Comparison of ENCODE assay signal across 2 cellular contexts in genomic region chr5:142386151-142387021, GRCh38.
TF ChIP-seq lines count a peak whose summit lies in the region.

No MANE protein-coding gene starts in this region.

TF ChIP-seq in SK-N-SH treated with all-trans-retinoic acid at 6 μM for 48 hours, 23 proteins besides CTCF, POLR2A, EP300 and RAD21 (continued from another document):
- TF ChIP-seq TSHZ2 (CRISPR knock-in tag; IDR thresholded peaks at IDR 0.05) = no peak

TF ChIP-seq in SK-N-SH, 30 proteins besides CTCF, POLR2A, EP300 and RAD21 (continued from another document):
- no peak for TF ChIP-seq GABPA (IDR thresholded peaks at IDR 0.05; ENCODE audit: low read depth)
- TF ChIP-seq TEAD4 (IDR thresholded peaks at IDR 0.05; ENCODE audit: borderline replicate concordance, insufficient read depth) = no peak
- no peak for TF ChIP-seq NFIC (IDR thresholded peaks at IDR 0.05; ENCODE audit: borderline replicate concordance)
- TF ChIP-seq ZBTB33 (IDR thresholded peaks at IDR 0.05; ENCODE audit: borderline replicate concordance, low read depth) = no peak
- no peak for TF ChIP-seq RCOR1 (IDR thresholded peaks at IDR 0.05; ENCODE audit: low read length)
- TF ChIP-seq REST (IDR thresholded peaks at IDR 0.05; ENCODE audit: low read depth, low read length) = no peak
- TF ChIP-seq USF1 (IDR thresholded peaks at IDR 0.05; ENCODE audit: borderline replicate concordance, low read depth) = no peak
- TF ChIP-seq MXI1 (IDR thresholded peaks at IDR 0.05; ENCODE audit: low read depth, low read length) = no peak
- no peak for TF ChIP-seq MAX (IDR thresholded peaks at IDR 0.05; ENCODE audit: low read depth)
